ENCODE assay signal across 11 cellular contexts in the genomic region with DNA sequence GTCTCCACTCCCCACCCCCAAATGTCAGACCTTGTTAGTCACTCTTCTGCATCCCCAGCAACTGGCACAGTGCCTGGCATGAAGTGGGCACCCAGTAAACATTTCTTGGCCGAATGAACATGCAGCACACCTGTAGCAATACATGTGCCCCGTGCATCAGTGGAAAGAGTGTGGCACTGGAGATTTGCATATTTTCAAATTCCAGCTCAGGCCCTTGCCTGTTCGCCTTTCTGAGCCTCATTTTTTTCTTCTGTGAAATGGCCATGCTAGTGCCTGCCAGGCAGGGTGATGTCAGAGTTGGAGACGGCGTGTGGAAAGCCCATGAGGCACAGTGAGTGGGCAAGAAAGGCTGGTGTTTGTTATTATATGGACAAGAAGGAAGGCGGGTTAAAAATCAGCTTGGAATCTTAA. TPM values are rescaled to one million over a fixed set of nuclear protein-coding genes. Genes with fewer than 3 reads are reported as not detected.
DNase-seq lines count a peak whose midpoint lies in the region; ATAC-seq and TF ChIP-seq lines count a peak whose summit lies in the region.
"Had no signal": no experiment of that assay in that cellular context is flagged by ENCODE, and none has a peak within 500 bp of the region (broad histone marks: within the 10 kb centered on the region; RNA-seq: fewer than 3 reads in every experiment).

No MANE protein-coding gene starts in this region.

- POLR2A ChIA-PET in PC-3 (lab: Charles Lee; ENCODE audit: unreplicated experiment), result no interaction called here

- WGBS in GM23248 (ENCODE audit: low coverage in 1 of 2, low lambda C conversion rate in 2 of 2, missing lambda C conversion rate in 2 of 2), 2 experiments, result 51 to 56% methylated on average over 6 of the region's 6 CpGs
- WGBS in ovary, 3 donors, result 83 to 90% (median 86%) methylated on average over 6 of the region's 6 CpGs

- H3K9ac ChIP-seq in BLaER1 (no peak overlapping the region), GM23248 (no peak overlapping the region), PC-3 (ENCODE audit: low read length) (no peak overlapping the region)

- H3K4me1 ChIP-seq in BLaER1 (peaks cover 92% of the 10 kb centered on the region), GM23248 (ENCODE audit: insufficient read depth) (peaks cover 8% of the 10 kb centered on the region), PC-3 (ENCODE audit: insufficient read depth, low read length) (no peaks in the 10 kb centered on the region), ovary (ENCODE audit: insufficient read depth) (peaks cover 36% of the 10 kb centered on the region)

- DNase-seq in GM23248 (peak; percentile 56), PC-3 (peak; percentile 21), kidney glomerular epithelial cell (lab: John Stamatoyannopoulos, UW) (peak; percentile 37), DMS114 treated with DMSO at 0.1 percent for 48 hours (lab: John Stamatoyannopoulos, UW; ENCODE audit: unreplicated experiment) (no peak), ovary (no peak), NCI-H226 (no peak), left cardiac atrium (no peak)
- DNase-seq: activated T-cell treated with anti-CD3 and anti-CD28 coated beads, Interleukin-2, amount 50 U/mL, for 48 hours; NCI-H1436 had no signal

- H3K27me3 ChIP-seq in BLaER1 (no peaks in the 10 kb centered on the region), GM23248 (replicated peaks; ENCODE audit: insufficient read depth) (no peaks in the 10 kb centered on the region), PC-3 (ENCODE audit: low read length) (no peaks in the 10 kb centered on the region), ovary (no peaks in the 10 kb centered on the region)

- intact Hi-C loops in PC-3 (cut with micrococcal nuclease) (no loop called here), ovary (cut with DNase I) (no loop called here), left cardiac atrium (cut with DNase I) (no loop called here)

- H3K36me3 ChIP-seq in BLaER1 (peaks cover 19% of the 10 kb centered on the region; the same call in 1 of the 2 replicates), GM23248 (ENCODE audit: low read depth) (no peaks in the 10 kb centered on the region), PC-3 (ENCODE audit: low read depth, low read length) (no peaks in the 10 kb centered on the region), ovary (no peaks in the 10 kb centered on the region)

- no peak for TF ChIP-seq EP300 in ovary (IDR thresholded peaks at IDR 0.05)

- H2AFZ ChIP-seq in GM23248 (no peak overlapping the region), PC-3 (ENCODE audit: low read length) (no peak overlapping the region)

- H3K79me2 ChIP-seq in GM23248 (ENCODE audit: insufficient read depth), result no peaks in the 10 kb centered on the region
- no peaks in the 10 kb centered on the region for H3K79me2 ChIP-seq in PC-3 (ENCODE audit: low read length)

- H4K20me1 ChIP-seq in BLaER1, result 0 out of 2 replicates have a peak, but pooled peaks cover 6% of the 10 kb centered on the region
- H4K20me1 ChIP-seq in GM23248 (ENCODE audit: insufficient read depth), result no peaks in the 10 kb centered on the region
- H4K20me1 ChIP-seq in PC-3 (ENCODE audit: low read length), result no peaks in the 10 kb centered on the region

- ATAC-seq in PC-3 (no peak), left cardiac atrium (no peak)
- ATAC-seq: Panc1 had no signal

- H3K9me2 ChIP-seq in GM23248 (ENCODE audit: insufficient read depth), result no peaks in the 10 kb centered on the region
- H3K9me2 ChIP-seq in PC-3 (replicated peaks; ENCODE audit: low read length), result no peaks in the 10 kb centered on the region

- CTCF ChIA-PET in PC-3 (lab: Charles Lee), result no interaction called here

- in situ Hi-C loops in GM23248 (cut with MboI), result no loop called here

- H3K27ac ChIP-seq in BLaER1, result no peak overlapping the region
- no peak overlapping the region for H3K27ac ChIP-seq in GM23248
- H3K27ac ChIP-seq in PC-3 (ENCODE audit: low read length), result no peak overlapping the region
- H3K27ac ChIP-seq in ovary, result no peak overlapping the region

- H3K9me3 ChIP-seq in BLaER1 (no peaks in the 10 kb centered on the region), GM23248 (ENCODE audit: low read depth) (no peaks in the 10 kb centered on the region), PC-3 (ENCODE audit: low read length) (no peaks in the 10 kb centered on the region), ovary (no peaks in the 10 kb centered on the region)

- H3K4me2 ChIP-seq in BLaER1 (peak overlapping the region; percentile 91), GM23248 (ENCODE audit: unreplicated experiment) (no peak overlapping the region), PC-3 (ENCODE audit: low read length) (no peak overlapping the region)

- H3F3A ChIP-seq in GM23248 (ENCODE audit: insufficient read depth) (peaks cover 17% of the 10 kb centered on the region; the same call in 1 of the 2 replicates), PC-3 (ENCODE audit: low read length, unreplicated experiment) (no peaks in the 10 kb centered on the region)

- no peak overlapping the region for H3K4me3 ChIP-seq in BLaER1
- H3K4me3 ChIP-seq in GM23248, result no peak overlapping the region
- no peak overlapping the region for H3K4me3 ChIP-seq in PC-3 (ENCODE audit: low read length)
- H3K4me3 ChIP-seq in ovary, result no peak overlapping the region

- TF ChIP-seq POLR2A in ovary (IDR thresholded peaks at IDR 0.05), result no peak

- no TSS peak for BruUV-seq in PC-3 (replicated peaks; lab: Mats Ljungman, UMichigan)

- TF ChIP-seq CTCF in PC-3 (conservative IDR thresholded peaks at IDR 0.05; ENCODE audit: low read depth, low read length), result no peak
- no peak for TF ChIP-seq CTCF in ovary (IDR thresholded peaks at IDR 0.05)

RNA-seq across cellular contexts. Expression of a gene that starts 38.7 kb away (rescaled TPM):
- 4.8 and 9.9 TPM in 2 replicates for total RNA-seq in GM23248 (2014; rRNA removed; shearing (Covaris generic))
- 6.0 and 8.6 TPM in 2 replicates for polyA plus RNA-seq in GM23248 (2016; fragmentation: Nextera tagmentation; extraction: Ambion mirVana)
- total RNA-seq in PC-3 (2014; rRNA removed), result 4.3 and 5.0 TPM in 2 replicates
- 10 to 100 TPM in 6 of 7 donors, 1 to 10 TPM in 1; 6.9 to 74.9 (median 39.1) TPM for total RNA-seq in ovary
- polyA plus RNA-seq in ovary, result 10 to 100 TPM; 15.6 to 28.3 TPM
- total RNA-seq in left cardiac atrium, result 10 to 100 TPM; 22.0 to 35.3 TPM

Comparison
In these comparisons a context has a peak if more than half of its experiments do, and no peak if none do; other contexts are left out.
1. DNase-seq: peak in GM23248 (single experiment), PC-3 (single experiment) and kidney glomerular epithelial cell (single experiment); none in DMS114 treated with DMSO at 0.1 percent for 48 hours (single experiment), ovary (0 of 5), NCI-H226 (single experiment) and left cardiac atrium (single experiment).